Comparison of ENCODE assay signal across 8 cellular contexts in genomic region chrX:86133761-86134160, GRCh38. TPM values are rescaled to one million over a fixed set of nuclear protein-coding genes. Genes with fewer than 3 reads are reported as not detected.
A peak's percentile ranks its signal among the peaks of the same experiment; 100 is the strongest.
DNase-seq lines count a peak whose midpoint lies in the region; ATAC-seq and TF ChIP-seq lines count a peak whose summit lies in the region.
"Had no signal": no experiment of that assay in that cellular context is flagged by ENCODE, and none has a peak within 500 bp of the region (broad histone marks: within the 10 kb centered on the region; RNA-seq: fewer than 3 reads in every experiment).

No MANE protein-coding gene starts in this region.

- WGBS in gastroesophageal sphincter (ENCODE audit: low coverage in 1 of 2), 2 donors, result 7 to 12% methylated on average over 3 of the region's 3 CpGs

- no peaks in the 10 kb centered on the region for H3K27me3 ChIP-seq in brain microvascular endothelial cell (replicated peaks)
- no peaks in the 10 kb centered on the region for H3K27me3 ChIP-seq in osteoblast (ENCODE audit: insufficient read depth, low read length)
- H3K27me3 ChIP-seq in gastroesophageal sphincter, result no peaks in the 10 kb centered on the region

- H2AFZ ChIP-seq in osteoblast (ENCODE audit: low read length), result no peak overlapping the region

- DNase-seq in brain microvascular endothelial cell, result no peak
- DNase-seq in osteoblast (ENCODE audit: insufficient read length, low spot score, missing footprints), result no peak
- DNase-seq in occipital lobe (lab: John Stamatoyannopoulos, UW), result no peak
- DNase-seq in activated CD4-positive, alpha-beta T cell treated with anti-CD3 and anti-CD28 coated beads, Interleukin-2, amount 10 ng/mL, durations not matched to agents 7 days and 5 days, result no peak

- no peak for TF ChIP-seq POLR2A in gastroesophageal sphincter (IDR thresholded peaks at IDR 0.05)

- no peak overlapping the region for H3K4me3 Mint-ChIP-seq in activated CD4-positive, alpha-beta T cell treated with anti-CD3 and anti-CD28 coated beads, Interleukin-2, amount 10 ng/mL, durations not matched to agents 7 days and 5 days
- H3K4me3 Mint-ChIP-seq: activated naive CD4-positive, alpha-beta T cell treated with anti-CD3 and anti-CD28 coated beads, Interleukin-2, amount 50 U/mL, for 24 hours had no signal

- TF ChIP-seq CTCF in GM12872 (IDR thresholded peaks at IDR 0.05; ENCODE audit: insufficient read depth, low read depth, low read length), result peak; percentile 26; the same call in 1 of the 3 replicates
- peak; percentile 50 for TF ChIP-seq CTCF in LNCAP (IDR thresholded peaks at IDR 0.05)
- peak; percentile 57 for TF ChIP-seq CTCF in brain microvascular endothelial cell (IDR thresholded peaks at IDR 0.05; ENCODE audit: low read depth, low read length, missing control alignments)
- peak; percentile 61 for TF ChIP-seq CTCF in osteoblast (IDR thresholded peaks at IDR 0.05; ENCODE audit: extremely low read depth, low read depth, low read length)
- TF ChIP-seq CTCF in gastroesophageal sphincter (IDR thresholded peaks at IDR 0.05), result peak in 1 of 4 experiments; percentile 54

- H3K4me3 ChIP-seq in brain microvascular endothelial cell (ENCODE audit: low read depth, low read length), result no peak overlapping the region
- no peak overlapping the region for H3K4me3 ChIP-seq in osteoblast (ENCODE audit: insufficient read depth, low read length)
- H3K4me3 ChIP-seq in gastroesophageal sphincter, result no peak overlapping the region

- H3K27ac ChIP-seq in brain microvascular endothelial cell (no peak overlapping the region), osteoblast (ENCODE audit: low read depth, low read length) (no peak overlapping the region), gastroesophageal sphincter (no peak overlapping the region)

- no peaks in the 10 kb centered on the region for H3K4me1 ChIP-seq in osteoblast (ENCODE audit: insufficient read depth, low read length)
- no peaks in the 10 kb centered on the region for H3K4me1 ChIP-seq in gastroesophageal sphincter

- POLR2A ChIA-PET in activated CD4-positive, alpha-beta T cell treated with anti-CD3 and anti-CD28 coated beads, Interleukin-2, amount 10 ng/mL, durations not matched to agents 7 days and 5 days (lab: Charles Lee), result no interaction called here

- H3K9me3 ChIP-seq in osteoblast (ENCODE audit: low read depth, low read length), result no peaks in the 10 kb centered on the region
- no peaks in the 10 kb centered on the region for H3K9me3 ChIP-seq in gastroesophageal sphincter

- no peak overlapping the region for H3K4me2 ChIP-seq in osteoblast (ENCODE audit: insufficient read depth, low read length)

- H3K4me1 Mint-ChIP-seq in activated CD4-positive, alpha-beta T cell treated with anti-CD3 and anti-CD28 coated beads, Interleukin-2, amount 10 ng/mL, durations not matched to agents 7 days and 5 days, result no peaks in the 10 kb centered on the region
- H3K4me1 Mint-ChIP-seq: activated naive CD4-positive, alpha-beta T cell treated with anti-CD3 and anti-CD28 coated beads, Interleukin-2, amount 50 U/mL, for 24 hours had no signal

- no peak overlapping the region for H3K27ac Mint-ChIP-seq in activated CD4-positive, alpha-beta T cell treated with anti-CD3 and anti-CD28 coated beads, Interleukin-2, amount 10 ng/mL, durations not matched to agents 7 days and 5 days
- H3K27ac Mint-ChIP-seq: activated naive CD4-positive, alpha-beta T cell treated with anti-CD3 and anti-CD28 coated beads, Interleukin-2, amount 50 U/mL, for 24 hours had no signal

- TF ChIP-seq EP300 in gastroesophageal sphincter (IDR thresholded peaks at IDR 0.05), result no peak

- CTCF ChIA-PET in activated CD4-positive, alpha-beta T cell treated with anti-CD3 and anti-CD28 coated beads, Interleukin-2, amount 10 ng/mL, durations not matched to agents 7 days and 5 days (lab: Charles Lee), result no interaction called here

- no peaks in the 10 kb centered on the region for H3K9me3 Mint-ChIP-seq in activated CD4-positive, alpha-beta T cell treated with anti-CD3 and anti-CD28 coated beads, Interleukin-2, amount 10 ng/mL, durations not matched to agents 7 days and 5 days
- H3K9me3 Mint-ChIP-seq: activated naive CD4-positive, alpha-beta T cell treated with anti-CD3 and anti-CD28 coated beads, Interleukin-2, amount 50 U/mL, for 24 hours had no signal

- no peaks in the 10 kb centered on the region for H3K79me2 ChIP-seq in osteoblast (ENCODE audit: insufficient read depth, low read length)

- no peaks in the 10 kb centered on the region for H4K20me1 ChIP-seq in osteoblast (ENCODE audit: insufficient read depth, low read length)

- H3K27me3 Mint-ChIP-seq in activated CD4-positive, alpha-beta T cell treated with anti-CD3 and anti-CD28 coated beads, Interleukin-2, amount 10 ng/mL, durations not matched to agents 7 days and 5 days, result no peaks in the 10 kb centered on the region
- H3K27me3 Mint-ChIP-seq: activated naive CD4-positive, alpha-beta T cell treated with anti-CD3 and anti-CD28 coated beads, Interleukin-2, amount 50 U/mL, for 24 hours had no signal

- no peak for ATAC-seq in gastroesophageal sphincter

- in situ Hi-C loops in brain microvascular endothelial cell (cut with HindIII; ENCODE audit: low pct_ligation_motif_present, low sequenced_read_pairs), result no loop called here

- H3K36me3 ChIP-seq in brain microvascular endothelial cell (replicated peaks), result no peaks in the 10 kb centered on the region
- H3K36me3 ChIP-seq in osteoblast (ENCODE audit: insufficient read depth, low read length), result no peaks in the 10 kb centered on the region
- H3K36me3 ChIP-seq in gastroesophageal sphincter, result no peaks in the 10 kb centered on the region

- H3K36me3 Mint-ChIP-seq in activated CD4-positive, alpha-beta T cell treated with anti-CD3 and anti-CD28 coated beads, Interleukin-2, amount 10 ng/mL, durations not matched to agents 7 days and 5 days (ENCODE audit: low read depth), result no peaks in the 10 kb centered on the region
- H3K36me3 Mint-ChIP-seq: activated naive CD4-positive, alpha-beta T cell treated with anti-CD3 and anti-CD28 coated beads, Interleukin-2, amount 50 U/mL, for 24 hours had no signal

RNA-seq across cellular contexts. Expression of gene DACH2, which starts 14.5 kb away (rescaled TPM):
- total RNA-seq in osteoblast (not detected in 2 replicates), occipital lobe (6.4 TPM), gastroesophageal sphincter (under 1 TPM in 1 of 4 donors, not detected in 3; 0.27 TPM)
- not detected for total RNA-seq in activated CD4-positive, alpha-beta T cell treated with anti-CD3 and anti-CD28 coated beads, Interleukin-2, amount 10 ng/mL, durations not matched to agents 7 days and 5 days
